ENCODE assay signal across 8 cellular contexts in the genomic region with DNA sequence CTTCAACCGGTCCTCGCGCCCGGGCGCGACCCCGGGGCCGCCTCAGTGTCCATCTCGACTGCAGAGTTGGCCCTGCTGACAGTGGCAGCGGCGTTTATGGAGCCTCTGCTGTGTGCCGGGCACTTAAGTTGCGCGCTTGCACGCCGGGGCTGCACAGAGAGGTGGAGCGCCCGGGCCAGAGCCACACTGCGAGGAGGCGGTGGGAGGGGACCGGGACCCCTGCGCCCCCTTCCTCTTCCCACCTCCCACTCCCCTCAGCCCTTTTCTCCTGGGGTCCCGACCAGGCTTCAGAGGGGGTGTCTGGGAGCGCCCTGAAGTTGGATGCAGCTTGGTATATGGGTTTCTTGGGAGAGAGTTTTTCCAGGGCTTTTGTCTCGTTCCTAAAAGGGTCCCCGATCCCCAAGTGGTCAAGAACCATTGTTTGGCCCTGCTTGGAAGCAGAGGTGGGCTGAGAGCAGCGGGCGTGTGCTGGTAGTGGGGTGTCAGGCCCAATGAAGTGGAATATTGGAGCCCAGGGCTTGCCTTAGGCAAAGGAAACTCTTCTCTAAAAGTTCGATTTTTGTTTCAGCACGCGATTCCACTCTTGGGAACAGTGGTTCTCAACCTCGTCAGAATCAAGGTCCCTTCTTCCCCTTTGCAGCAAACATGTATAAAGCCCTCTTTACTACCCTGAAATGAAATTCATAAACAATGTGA. TPM values are rescaled to one million over a fixed set of nuclear protein-coding genes. Genes with fewer than 3 reads are reported as not detected.
A peak's percentile ranks its signal among the peaks of the same experiment; 100 is the strongest.
DNase-seq lines count a peak whose midpoint lies in the region; TF ChIP-seq lines count a peak whose summit lies in the region.

No MANE protein-coding gene starts in this region.

- peaks cover 8% of the 10 kb centered on the region for H3K36me3 Mint-ChIP-seq in Caco-2 (ENCODE audit: insufficient read depth, unreplicated experiment)
- H3K36me3 Mint-ChIP-seq in mesothelial cell of epicardium, result no peaks in the 10 kb centered on the region

- peak overlapping the region; percentile 90 for H3K4me3 Mint-ChIP-seq in Caco-2 (ENCODE audit: unreplicated experiment)
- H3K4me3 Mint-ChIP-seq in mesothelial cell of epicardium, result peak overlapping the region; percentile 89

- H3K9me3 ChIP-seq in Caco-2 (no peaks in the 10 kb centered on the region), MG63 (no peaks in the 10 kb centered on the region), uterus (no peaks in the 10 kb centered on the region)

- H3K27me3 Mint-ChIP-seq in Caco-2 (ENCODE audit: insufficient read depth, unreplicated experiment) (no peaks in the 10 kb centered on the region), mesothelial cell of epicardium (ENCODE audit: low read depth) (no peaks in the 10 kb centered on the region)

- H3K27ac ChIP-seq in uterus, result peak overlapping the region; percentile 77 to 91

- no peak for TF ChIP-seq POLR2A in uterus (IDR thresholded peaks at IDR 0.05)

- H3K36me3 ChIP-seq in Caco-2 (ENCODE audit: control insufficient read depth, insufficient read depth, low read length) (no peaks in the 10 kb centered on the region), MG63 (no peaks in the 10 kb centered on the region; the same call in 1 of the 2 replicates), uterus (no peaks in the 10 kb centered on the region)

- DNase-seq in Caco-2 (no peak), GM20000 (ENCODE audit: low spot score) (peak; percentile 34), MG63 (peak; percentile 42), choroid plexus epithelial cell (ENCODE audit: low read depth) (no peak), mesothelial cell of epicardium (ENCODE audit: low spot score in 2 of 2, unreplicated experiment in 2 of 2) (peak in 1 of 2 experiments; percentile 30), uterus (no peak), NCI-H187 treated with DMSO at 0.1 percent for 48 hours (lab: John Stamatoyannopoulos, UW) (no peak)
- DNase-seq in effector CD8-positive, alpha-beta T cell (lab: John Stamatoyannopoulos, UW), result no peak

- H3K4me1 ChIP-seq in Caco-2 (peaks cover 6% of the 10 kb centered on the region; the same call in 1 of the 2 replicates), uterus (no peaks in the 10 kb centered on the region)

- BruUV-seq in Caco-2 (replicated peaks; lab: Mats Ljungman, UMichigan), result no TSS peak

- H3K27me3 ChIP-seq in Caco-2 (replicated peaks; ENCODE audit: control insufficient read depth, insufficient read depth, low read length), result no peaks in the 10 kb centered on the region
- no peaks in the 10 kb centered on the region for H3K27me3 ChIP-seq in MG63
- no peaks in the 10 kb centered on the region for H3K27me3 ChIP-seq in uterus

- intact Hi-C loops in Caco-2 (cut with micrococcal nuclease; ENCODE audit: unreplicated experiment) (loop anchor here (5.0 kb wide), 1 partner anchor 116 kb away; no protein-coding TSS in a partner anchor), uterus (cut with DNase I; ENCODE audit: low total_unique reads) (no loop called here)

- H3K27ac Mint-ChIP-seq in Caco-2 (ENCODE audit: unreplicated experiment) (peak overlapping the region; percentile 53), mesothelial cell of epicardium (peak overlapping the region; percentile 94)

- TF ChIP-seq CTCF in Caco-2 (IDR thresholded peaks at IDR 0.05; ENCODE audit: insufficient read depth in 1 of 2, low read depth in 1 of 2, low read length in 1 of 2, severe bottlenecking in 1 of 2, unreplicated experiment in 1 of 2) (no peak), GM20000 (IDR thresholded peaks at IDR 0.05; ENCODE audit: extremely low read depth, missing control alignments) (no peak), choroid plexus epithelial cell (conservative IDR thresholded peaks at IDR 0.05; ENCODE audit: low read depth, low read length) (no peak), mesothelial cell of epicardium (IDR thresholded peaks at IDR 0.05; ENCODE audit: unreplicated experiment) (no peak), uterus (IDR thresholded peaks at IDR 0.05) (no peak)

- POLR2A ChIA-PET in Caco-2 (lab: Charles Lee), result no interaction called here

- peaks cover 17% of the 10 kb centered on the region for H3K4me1 Mint-ChIP-seq in Caco-2 (ENCODE audit: low read depth, unreplicated experiment)
- peaks cover 28% of the 10 kb centered on the region for H3K4me1 Mint-ChIP-seq in mesothelial cell of epicardium

- H3K4me3 ChIP-seq in Caco-2 (ENCODE audit: low read depth, low read length) (peak overlapping the region; percentile 68), MG63 (peak overlapping the region; percentile 88), choroid plexus epithelial cell (ENCODE audit: low read depth, low read length) (peak overlapping the region; percentile 92), uterus (peak overlapping the region; percentile 74 to 97)

- no peaks in the 10 kb centered on the region for H3K9me3 Mint-ChIP-seq in Caco-2 (ENCODE audit: unreplicated experiment)
- no peaks in the 10 kb centered on the region for H3K9me3 Mint-ChIP-seq in mesothelial cell of epicardium

- CTCF ChIA-PET in Caco-2 (lab: Charles Lee), result no interaction called here

RNA-seq across cellular contexts. Expression of a gene that starts 0.6 kb away (rescaled TPM):
- 29.5 and 37.1 TPM in 2 replicates for total RNA-seq in Caco-2 (2022)
- 1.3 TPM in 2 replicates for total RNA-seq in MG63 (2014; rRNA removed; shearing (Covaris generic); ENCODE audit: low replicate concordance)
- 74.7 to 77.5 TPM (median 75.6 TPM) in 3 replicates for total RNA-seq in mesothelial cell of epicardium
- total RNA-seq in uterus, result 100 to 1,000 TPM in 1 of 4 donors, 10 to 100 TPM in 3; 49.8 to 178 (median 75.1) TPM

Comparison
In these comparisons a context has a peak if more than half of its experiments do, and no peak if none do; other contexts are left out.
1. DNase-seq: peak in GM20000 (single experiment) and MG63 (single experiment); none in Caco-2 (0 of 2), choroid plexus epithelial cell (single experiment), uterus (0 of 2), effector CD8-positive, alpha-beta T cell (single experiment) and NCI-H187 treated with DMSO at 0.1 percent for 48 hours (single experiment).
2. RNA of a gene that starts 0.6 kb away (total RNA-seq): 74.7 to 77.5 TPM in mesothelial cell of epicardium, 49.8 to 178 TPM in uterus and 29.5 to 37.1 TPM in Caco-2; 1.3 TPM in MG63; every median in the first group is over 10 times any median in the second.
3. Peak in every context shown above with its lines, with median percentiles within 50 percentile points of each other: H3K4me3 ChIP-seq.